Comparison of ENCODE assay signal across 9 cellular contexts in the genomic region with DNA sequence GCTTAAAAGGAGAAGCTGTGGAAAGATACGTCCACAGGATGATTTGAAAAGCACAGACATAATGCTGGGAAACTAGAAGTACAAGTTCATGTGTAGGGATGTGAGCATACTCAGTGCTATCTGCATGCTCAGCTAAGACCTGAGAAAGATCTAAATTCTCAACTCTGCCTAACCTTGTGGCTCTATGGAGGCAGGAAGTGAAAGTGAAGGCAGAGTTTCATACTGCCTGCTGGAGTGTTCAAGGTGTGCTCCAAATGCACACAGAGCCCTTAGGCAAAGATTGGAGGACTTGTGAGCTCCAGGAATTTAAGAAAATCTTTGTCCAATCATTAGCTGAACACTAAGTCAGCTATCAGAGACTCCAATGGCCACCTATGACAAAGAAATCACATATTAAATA.
DNase-seq lines count a peak whose midpoint lies in the region; ATAC-seq and FAIRE-seq lines count a peak whose summit lies in the region.
"Had no signal": no experiment of that assay in that cellular context is flagged by ENCODE, and none has a peak within 500 bp of the region (broad histone marks: within the 10 kb centered on the region; RNA-seq: fewer than 3 reads in every experiment).

No MANE protein-coding gene starts in this region.

- no peak for DNase-seq in GM18507 (ENCODE audit: extremely low spot score, insufficient read length, low read depth)
- no peak for DNase-seq in central memory CD8-positive, alpha-beta T cell (ENCODE audit: low spot score in 2 of 2)
- no peak for DNase-seq in HK-2 (ENCODE audit: unreplicated experiment)
- no peak for DNase-seq in midbrain (lab: John Stamatoyannopoulos, UW)
- DNase-seq in Right ventricle myocardium superior = no peak
- no peak for DNase-seq in urothelium cell line (ENCODE audit: low spot score)
- DNase-seq: NCI-H2029 had no signal

- FAIRE-seq in GM18507 (lab: Jason Lieb, UNC) (peak; percentile 94), urothelium cell line (lab: Jason Lieb, UNC) (no peak)

- peak overlapping the region; percentile 21 for H3K4me3 Mint-ChIP-seq in central memory CD8-positive, alpha-beta T cell

- peaks cover 6% of the 10 kb centered on the region for H3K9me3 Mint-ChIP-seq in central memory CD8-positive, alpha-beta T cell

- peaks cover 11% of the 10 kb centered on the region for H3K4me1 Mint-ChIP-seq in central memory CD8-positive, alpha-beta T cell

- H3K27me3 Mint-ChIP-seq in central memory CD8-positive, alpha-beta T cell = no peaks in the 10 kb centered on the region

- H3K27ac Mint-ChIP-seq in central memory CD8-positive, alpha-beta T cell (ENCODE audit: low read depth) = no peak overlapping the region

- intact Hi-C loops in Right ventricle myocardium superior (cut with DNase I) = no loop called here

- peak; percentile 83 for ATAC-seq in GM21515 (IDR thresholded peaks at IDR 0.05; ENCODE audit: unreplicated experiment)
- ATAC-seq in HG03460 (IDR thresholded peaks at IDR 0.05; ENCODE audit: unreplicated experiment) = peak; percentile 78
- peak; percentile 64 for ATAC-seq in central memory CD8-positive, alpha-beta T cell (replicated peaks; ENCODE audit: extremely low read depth, poor library complexity, severe bottlenecking)
- no peak for ATAC-seq in Right ventricle myocardium superior (ENCODE audit: poor library complexity)

- no peaks in the 10 kb centered on the region for H3K36me3 Mint-ChIP-seq in central memory CD8-positive, alpha-beta T cell (ENCODE audit: insufficient read depth)
